ENCODE assay signal across 19 cellular contexts in the genomic region with DNA sequence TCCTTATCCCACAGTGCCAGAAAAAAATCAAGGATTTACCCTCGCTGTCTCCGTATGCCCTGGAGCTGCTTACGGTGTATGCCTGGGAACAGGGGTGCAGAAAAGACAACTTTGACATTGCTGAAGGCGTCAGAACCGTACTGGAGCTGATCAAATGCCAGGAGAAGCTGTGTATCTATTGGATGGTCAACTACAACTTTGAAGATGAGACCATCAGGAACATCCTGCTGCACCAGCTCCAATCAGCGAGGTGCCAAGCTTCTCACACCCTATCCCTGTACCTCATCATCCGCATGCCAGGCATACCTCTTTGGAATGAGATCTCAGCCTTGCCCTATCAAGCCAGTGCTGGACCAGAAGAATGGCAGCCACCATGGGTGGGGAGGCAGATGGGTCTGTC. TPM values are rescaled to one million over a fixed set of nuclear protein-coding genes. Genes with fewer than 3 reads are reported as not detected.
"Had no signal": no experiment of that assay in that cellular context is flagged by ENCODE, and none has a peak within 500 bp of the region (broad histone marks: within the 10 kb centered on the region; RNA-seq: fewer than 3 reads in every experiment).

No MANE protein-coding gene starts in this region.

- H3K4me1 Mint-ChIP-seq: nephron progenitor cell; stimulated activated naive CD8-positive, alpha-beta T cell treated with anti-CD3 and anti-CD28 coated beads, Interleukin-15, amount 100 ng/mL, for 72 hours had no signal

- H3K27me3 Mint-ChIP-seq: naive thymus-derived CD4-positive, alpha-beta T cell; stimulated activated naive B cell treated with anti-CD40 and anti-IgM and Interleukin-4, amounts not matched to agents 10 μg/mL and 1 μg/mL and 100 μg/mL, for 72 hours; stimulated activated naive CD8-positive, alpha-beta T cell treated with anti-CD3 and anti-CD28 coated beads, Interleukin-15, amount 100 ng/mL, for 72 hours had no signal

- H3K27ac Mint-ChIP-seq: nephron progenitor cell had no signal

- H3K27me3 ChIP-seq: heart left ventricle, neutrophil, right atrium auricular region, testis, tibial nerve had no signal

- H3K4me3 Mint-ChIP-seq: naive thymus-derived CD4-positive, alpha-beta T cell; nephron progenitor cell; stimulated activated naive B cell treated with anti-CD40 and anti-IgM and Interleukin-4, amounts not matched to agents 10 μg/mL and 1 μg/mL and 100 μg/mL, for 72 hours; stimulated activated naive CD8-positive, alpha-beta T cell treated with anti-CD3 and anti-CD28 coated beads, Interleukin-15, amount 100 ng/mL, for 72 hours had no signal

- H3K9me3 ChIP-seq: neutrophil, testis had no signal

- ATAC-seq: esophagus mucosa; heart left ventricle; naive thymus-derived CD4-positive, alpha-beta T cell; stimulated activated naive B cell treated with anti-CD40 and anti-IgM and Interleukin-4, amounts not matched to agents 10 μg/mL and 1 μg/mL and 100 μg/mL, for 72 hours; stimulated activated naive CD8-positive, alpha-beta T cell treated with anti-CD3 and anti-CD28 coated beads, Interleukin-15, amount 100 ng/mL, for 72 hours had no signal

- H3K36me3 ChIP-seq: neutrophil had no signal

- H3K4me1 ChIP-seq: heart left ventricle, right atrium auricular region, testis, tibial nerve had no signal

- DNase-seq: cortex of kidney; dorsolateral prefrontal cortex; effector memory CD4-positive, alpha-beta T cell; heart left ventricle; hippocampal formation; kidney glomerular epithelial cell; mammary epithelial cell; naive thymus-derived CD4-positive, alpha-beta T cell; nephron progenitor cell; posterior cingulate gyrus; stimulated activated CD4-positive, alpha-beta T cell treated with anti-CD3 and anti-CD28 coated beads, Interleukin-4, amount 100 ng/mL, for 24 hours; stimulated activated naive B cell treated with anti-CD40 and anti-IgM and Interleukin-4, amounts not matched to agents 10 μg/mL and 1 μg/mL and 100 μg/mL, for 72 hours; stimulated activated naive CD8-positive, alpha-beta T cell treated with anti-CD3 and anti-CD28 coated beads, Interleukin-15, amount 100 ng/mL, for 72 hours; testis had no signal

- H3K27ac ChIP-seq: dorsolateral prefrontal cortex, heart left ventricle, neutrophil, right atrium auricular region, testis, tibial nerve had no signal

- H3K4me3 ChIP-seq: dorsolateral prefrontal cortex, heart left ventricle, right atrium auricular region, testis, tibial nerve had no signal

RNA-seq across cellular contexts. Expression of gene DTX1, which starts 59.0 kb away (rescaled TPM):
- total RNA-seq: fibroblast of lung had no signal
- polyA plus RNA-seq: fibroblast of lung had no signal
